ENCODE assay signal across 35 cellular contexts in genomic region chr7:108007762-108008161, GRCh38. TPM values are rescaled to one million over a fixed set of nuclear protein-coding genes. Genes with fewer than 3 reads are reported as not detected.
"Had no signal": no experiment of that assay in that cellular context is flagged by ENCODE, and none has a peak within 500 bp of the region (broad histone marks: within the 10 kb centered on the region; RNA-seq: fewer than 3 reads in every experiment).

No MANE protein-coding gene starts in this region.

- ATAC-seq: heart right ventricle; left lung; natural killer cell treated with Interleukin-12 subunit alpha and Interleukin-12 subunit beta and Interleukin-15 and Interleukin-18, amount 100 ng/mL, for 72 hours; sciatic nerve; stimulated activated memory B cell treated with anti-CD40 and anti-IgM and Interleukin-4, amounts not matched to agents 10 μg/mL and 1 μg/mL and 100 μg/mL, for 72 hours; stimulated activated naive CD8-positive, alpha-beta T cell treated with anti-CD3 and anti-CD28 coated beads, Interleukin-15, amount 100 ng/mL, for 72 hours had no signal

- H3K36me3 ChIP-seq: adrenal gland, cardiac muscle cell, heart right ventricle, left lung, neutrophil, ovary, prostate gland, uterus had no signal

- H3K27ac ChIP-seq: adrenal gland, cardiac muscle cell, coronary artery, dorsolateral prefrontal cortex, heart right ventricle, left lung, neutrophil, ovary, prostate gland, skin epidermis, uterus, VCaP had no signal

- DNase-seq: activated CD4-positive, alpha-beta T cell treated with anti-CD3 and anti-CD28 coated beads for 4 hours; activated CD4-positive, alpha-beta T cell treated with anti-CD3 and anti-CD28 coated beads, Interleukin-2, amount 50 U/mL, for 4 hours; activated CD8-positive, alpha-beta memory T cell treated with anti-CD3 and anti-CD28 coated beads for 24 hours; activated effector memory CD4-positive, alpha-beta T cell treated with anti-CD3 and anti-CD28 coated beads, Interleukin-2, amount 50 U/mL, for 16 hours; activated naive CD4-positive, alpha-beta T cell treated with anti-CD3 and anti-CD28 coated beads for 36 hours; activated naive CD8-positive, alpha-beta T cell treated with anti-CD3 and anti-CD28 coated beads for 36 hours; activated T-cell treated with anti-CD3 and anti-CD28 coated beads, Interleukin-2, amount 50 U/mL, for 1 hour; adrenal gland; aorta; cerebellar nuclear complex; dorsolateral prefrontal cortex; effector memory CD4-positive, alpha-beta T cell; foreskin fibroblast; heart right ventricle; left lung; mucosa of descending colon; ovary; retina; stimulated activated CD4-positive, alpha-beta T cell treated with anti-CD3 and anti-CD28 coated beads, Interleukin-4, amount 100 ng/mL, for 4 hours; stimulated activated CD8-positive, alpha-beta memory T cell treated with anti-CD3 and anti-CD28 coated beads, Interleukin-4, amount 100 ng/mL, for 48 hours; stimulated activated naive CD8-positive, alpha-beta T cell treated with anti-CD3 and anti-CD28 coated beads, Interleukin-15, amount 100 ng/mL, for 72 hours; substantia nigra; uterus had no signal

- H3K4me1 ChIP-seq: prostate gland, uterus had no signal

- H3K27me3 ChIP-seq: ovary, uterus had no signal

- H3K9me3 ChIP-seq: adrenal gland, heart right ventricle, left lung, mucosa of descending colon, neutrophil, ovary, prostate gland, uterus had no signal

- H3K4me3 ChIP-seq: adrenal gland, cardiac muscle cell, coronary artery, dorsolateral prefrontal cortex, heart right ventricle, left lung, lung, mucosa of descending colon, ovary, prostate gland, skin epidermis, uterus had no signal

RNA-seq across cellular contexts. Expression of gene LAMB1, which starts 4.8 kb away (rescaled TPM):
- total RNA-seq: activated T-helper 1 cell treated with anti-CD3 and anti-CD28 coated beads, Interleukin-12 subunit alpha, Interleukin-12 subunit beta, Interleukin-2, Interleukin-4 antibody, amounts not matched to agents 30 ng/mL and 10 ng/mL and 1 ng/mL, durations not matched to agents 14 hours and 24 hours and 36 hours; natural killer cell treated with Interleukin-12 subunit alpha and Interleukin-12 subunit beta and Interleukin-15 and Interleukin-18, amount 100 ng/mL, for 72 hours; T-helper 1 cell treated with Interleukin-12 subunit alpha and Interleukin-12 subunit beta and Interleukin-4 antibody, amounts not matched to agents 30 ng/mL and 1 ng/mL, for 36 hours had no signal
